Comparison of ENCODE assay signal across 8 cellular contexts in the genomic region with DNA sequence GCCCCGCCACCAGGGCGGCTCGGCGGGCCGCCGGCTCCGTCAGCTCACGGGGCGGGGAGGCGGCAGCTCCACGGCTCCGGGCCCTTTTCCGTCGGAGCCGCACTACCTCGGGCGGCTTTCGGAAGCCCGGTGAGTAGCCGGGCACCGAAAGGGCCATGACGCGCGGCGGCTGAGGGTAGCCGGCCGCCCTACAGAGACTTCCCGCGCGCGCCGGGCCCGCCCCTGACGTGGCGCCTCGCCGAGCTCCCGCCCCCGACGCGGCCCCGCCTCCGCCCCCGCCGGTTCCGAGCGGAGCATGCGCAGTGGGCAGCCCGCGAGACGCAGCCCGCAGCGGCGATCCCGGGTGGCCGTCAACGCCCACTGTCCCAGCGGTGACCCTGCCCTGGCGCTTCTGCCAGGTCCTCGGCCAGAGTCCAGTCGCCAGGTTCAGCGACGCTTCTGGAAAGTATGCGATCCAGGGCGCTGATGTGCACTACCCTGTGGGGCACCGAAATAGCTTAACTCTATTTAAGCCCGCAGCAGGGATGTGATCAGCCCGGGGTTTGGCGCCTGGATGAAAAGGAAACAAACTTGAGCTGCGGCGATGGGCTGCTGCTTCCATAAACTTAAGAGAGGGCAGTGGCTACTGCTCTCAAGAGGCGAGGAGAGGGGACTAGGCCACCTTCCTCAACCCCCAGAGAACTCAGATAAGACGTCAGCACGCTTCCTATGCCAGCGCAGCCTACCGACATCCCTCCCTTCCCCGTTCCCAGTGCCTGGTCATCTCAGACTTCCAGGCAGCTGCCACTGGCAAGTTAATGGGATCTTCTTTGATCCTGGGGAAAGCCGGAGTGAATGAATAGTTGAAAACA. TPM values are rescaled to one million over a fixed set of nuclear protein-coding genes. Genes with fewer than 3 reads are reported as not detected.
DNase-seq lines count a peak whose midpoint lies in the region; ATAC-seq and TF ChIP-seq lines count a peak whose summit lies in the region.

A gene with protein sequence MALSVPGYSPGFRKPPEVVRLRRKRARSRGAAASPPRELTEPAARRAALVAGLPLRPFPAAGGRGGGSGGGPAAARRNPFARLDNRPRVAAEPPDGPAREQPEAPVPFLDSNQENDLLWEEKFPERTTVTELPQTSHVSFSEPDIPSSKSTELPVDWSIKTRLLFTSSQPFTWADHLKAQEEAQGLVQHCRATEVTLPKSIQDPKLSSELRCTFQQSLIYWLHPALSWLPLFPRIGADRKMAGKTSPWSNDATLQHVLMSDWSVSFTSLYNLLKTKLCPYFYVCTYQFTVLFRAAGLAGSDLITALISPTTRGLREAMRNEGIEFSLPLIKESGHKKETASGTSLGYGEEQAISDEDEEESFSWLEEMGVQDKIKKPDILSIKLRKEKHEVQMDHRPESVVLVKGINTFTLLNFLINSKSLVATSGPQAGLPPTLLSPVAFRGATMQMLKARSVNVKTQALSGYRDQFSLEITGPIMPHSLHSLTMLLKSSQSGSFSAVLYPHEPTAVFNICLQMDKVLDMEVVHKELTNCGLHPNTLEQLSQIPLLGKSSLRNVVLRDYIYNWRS (minus strand): TSS at position 200 of the 851 bp plus-strand sequence. CDS start 43 bp downstream, at position 157.

- H3K27ac ChIP-seq in spleen: peak within 1 kb of the TSS; percentile 80 to 94 (median 89)

- H3K4me1 Mint-ChIP-seq in activated B cell treated with CpG ODN at 0.5 μM for 24 hours: peaks cover 10% of the 10 kb centered on the region
- H3K4me1 Mint-ChIP-seq in immature natural killer cell: peaks cover 15 to 24% of the 10 kb centered on the region in 2 donors

- H3K4me3 Mint-ChIP-seq in activated B cell treated with CpG ODN at 0.5 μM for 24 hours: peak within 1 kb of the TSS; percentile 90
- peak within 1 kb of the TSS; percentile 91 to 97 (median 95) for H3K4me3 Mint-ChIP-seq in immature natural killer cell

- TF ChIP-seq CTCF in activated B cell treated with CpG ODN at 0.5 μM for 24 hours (IDR thresholded peaks at IDR 0.05) (no peak), cardiac fibroblast (IDR thresholded peaks at IDR 0.05; ENCODE audit: low read depth, low read length) (no peak), spleen (IDR thresholded peaks at IDR 0.05 in 8 of 11, conservative IDR thresholded peaks at IDR 0.05 in 3 of 11) (peak in 3 of 11 experiments; percentile 12 to 39 (median 18))

- 0 to 3% (median 1%) methylated on average over 13 to 78 of the region's 78 CpGs for WGBS in spleen, 5 donors

- peak within 1 kb of the TSS; percentile 69 to 88 for H3K4me3 ChIP-seq in cardiac fibroblast (replicated peaks in 1 of 2; ENCODE audit: low read depth in 2 of 2, low read length in 2 of 2)
- peak within 1 kb of the TSS; percentile 74 to 94 (median 82) for H3K4me3 ChIP-seq in spleen

- no peaks in the 10 kb centered on the region for H3K9me3 ChIP-seq in spleen

- H3K36me3 Mint-ChIP-seq in activated B cell treated with CpG ODN at 0.5 μM for 24 hours (ENCODE audit: low read depth) (peaks cover 3% of the 10 kb centered on the region), immature natural killer cell (peaks cover 0 to 3% (median 0%) of the 10 kb centered on the region in 3 donors)

- H3K4me1 ChIP-seq in spleen: peaks cover 7 to 28% (median 19%) of the 10 kb centered on the region in 6 donors

- H3K27me3 Mint-ChIP-seq in activated B cell treated with CpG ODN at 0.5 μM for 24 hours: no peaks in the 10 kb centered on the region
- peaks cover 0 to 4% (median 4%) of the 10 kb centered on the region in 3 donors for H3K27me3 Mint-ChIP-seq in immature natural killer cell (ENCODE audit: low read depth in 3 of 3)

- CTCF ChIA-PET in activated B cell treated with CpG ODN at 0.5 μM for 24 hours (lab: Charles Lee): interaction anchor here (0.8 to 1.5 kb wide), 3 partner anchors 17 to 257 kb away, joined by 3 to 10 read pairs (median 3); a partner anchor contains a TSS

- POLR2A ChIA-PET in activated B cell treated with CpG ODN at 0.5 μM for 24 hours (lab: Charles Lee): interaction anchor here (0.7 to 2.0 kb wide), 9 partner anchors 15 to 147 kb away, joined by 3 to 22 read pairs (median 5); a partner anchor contains a TSS

- peak; percentile 78 for ATAC-seq in GM18873 (IDR thresholded peaks at IDR 0.05; ENCODE audit: low FRiP score, unreplicated experiment)
- ATAC-seq in HG03135 (IDR thresholded peaks at IDR 0.05; ENCODE audit: unreplicated experiment): peak; percentile 82
- ATAC-seq in activated B cell treated with CpG ODN at 0.5 μM for 24 hours (ENCODE audit: low read depth): peak; percentile 95

- no peaks in the 10 kb centered on the region for H3K27me3 ChIP-seq in spleen (replicated peaks in 1 of 7)

- peak in 1 of 3 donors; percentile 45 for TF ChIP-seq POLR2A in spleen (IDR thresholded peaks at IDR 0.05)

- H3K36me3 ChIP-seq in spleen: peaks cover 0 to 9% (median 3%) of the 10 kb centered on the region in 6 donors

- DNase-seq in AG08396 (ENCODE audit: low spot score) (peak; percentile 99), NCI-H2227 treated with DMSO at 0.1 percent for 48 hours (lab: John Stamatoyannopoulos, UW) (peak; percentile 84), activated B cell treated with CpG ODN at 0.5 μM for 24 hours (peak; percentile 94), cardiac fibroblast (ENCODE audit: low read depth in 2 of 2) (peak; percentile 78 to 87), immature natural killer cell (peak; percentile 89 to 92 (median 91)), spleen (peak; percentile 98)

- intact Hi-C loops in activated B cell treated with CpG ODN at 0.5 μM for 24 hours (cut with micrococcal nuclease) (loop anchor here (1.0 to 2.0 kb wide), 5 partner anchors 16 to 110 kb away; a partner anchor contains a TSS), spleen (cut with DNase I; ENCODE audit: low total_unique reads) (no loop called here)

- H3K9me3 Mint-ChIP-seq in activated B cell treated with CpG ODN at 0.5 μM for 24 hours (no peaks in the 10 kb centered on the region), immature natural killer cell (no peaks in the 10 kb centered on the region)

- H3K27ac Mint-ChIP-seq in activated B cell treated with CpG ODN at 0.5 μM for 24 hours (peak within 1 kb of the TSS; percentile 56), immature natural killer cell (peak within 1 kb of the TSS; percentile 60 to 92 (median 86))

RNA-seq across cellular contexts. Expression of the gene that starts here (rescaled TPM):
- total RNA-seq in activated B cell treated with CpG ODN at 0.5 μM for 24 hours (4.4 and 4.7 TPM in 2 replicates), spleen (10 to 100 TPM in 1 of 7 donors, 1 to 10 TPM in 6; 5.8 to 13.5 (median 6.4) TPM)
- polyA plus RNA-seq in immature natural killer cell (1 to 10 TPM; 2.3 to 3.7 (median 3.2) TPM), spleen (1 to 10 TPM; 8.1 to 8.9 (median 8.5) TPM)

Comparison
In these comparisons a context has a peak if more than half of its experiments do, and no peak if none do; other contexts are left out.
1. Peak in every context shown above with its lines: DNase-seq, ATAC-seq, H3K4me3 ChIP-seq and H3K27ac ChIP-seq.